In genomic region chr3:115252679-115253078, GRCh38 we compare ENCODE assay signal across 33 cellular contexts.
"Had no signal": no experiment of that assay in that cellular context is flagged by ENCODE, and none has a peak within 500 bp of the region (broad histone marks: within the 10 kb centered on the region; RNA-seq: fewer than 3 reads in every experiment).

No MANE protein-coding gene starts in this region.

- H3K36me3 Mint-ChIP-seq: natural killer cell, type B pancreatic cell had no signal

- H3K27ac Mint-ChIP-seq: naive thymus-derived CD4-positive, alpha-beta T cell; natural killer cell; nephron; neural progenitor cell; progenitor cell of endocrine pancreas; stimulated activated memory B cell treated with anti-CD40 and anti-IgM and Interleukin-4, amounts not matched to agents 10 μg/mL and 1 μg/mL and 100 μg/mL, for 72 hours; stimulated activated naive CD8-positive, alpha-beta T cell treated with anti-CD3 and anti-CD28 coated beads, Interleukin-15, amount 100 ng/mL, for 72 hours; type B pancreatic cell had no signal

- H3K27me3 Mint-ChIP-seq: progenitor cell of endocrine pancreas; stimulated activated naive CD8-positive, alpha-beta T cell treated with anti-CD3 and anti-CD28 coated beads, Interleukin-15, amount 100 ng/mL, for 72 hours; type B pancreatic cell had no signal

- H3K9ac ChIP-seq: neural progenitor cell, parathyroid adenoma had no signal

- H3K9me3 ChIP-seq: ovary, psoas muscle, suprapubic skin, testis, transverse colon, upper lobe of right lung, uterus had no signal

- H3K4me3 Mint-ChIP-seq: naive thymus-derived CD4-positive, alpha-beta T cell; natural killer cell; nephron; neural progenitor cell; stimulated activated memory B cell treated with anti-CD40 and anti-IgM and Interleukin-4, amounts not matched to agents 10 μg/mL and 1 μg/mL and 100 μg/mL, for 72 hours; stimulated activated naive CD8-positive, alpha-beta T cell treated with anti-CD3 and anti-CD28 coated beads, Interleukin-15, amount 100 ng/mL, for 72 hours; type B pancreatic cell had no signal

- H3K4me1 Mint-ChIP-seq: natural killer cell; nephron; stimulated activated memory B cell treated with anti-CD40 and anti-IgM and Interleukin-4, amounts not matched to agents 10 μg/mL and 1 μg/mL and 100 μg/mL, for 72 hours; stimulated activated naive CD8-positive, alpha-beta T cell treated with anti-CD3 and anti-CD28 coated beads, Interleukin-15, amount 100 ng/mL, for 72 hours had no signal

- H3K79me2 ChIP-seq: parathyroid adenoma had no signal

- ATAC-seq: naive thymus-derived CD4-positive, alpha-beta T cell; natural killer cell; psoas muscle; right cardiac atrium; sciatic nerve; stimulated activated memory B cell treated with anti-CD40 and anti-IgM and Interleukin-4, amounts not matched to agents 10 μg/mL and 1 μg/mL and 100 μg/mL, for 72 hours; stimulated activated naive CD8-positive, alpha-beta T cell treated with anti-CD3 and anti-CD28 coated beads, Interleukin-15, amount 100 ng/mL, for 72 hours; stimulated activated naive CD8-positive, alpha-beta T cell treated with anti-CD3 and anti-CD28 coated beads, Interleukin-15, Interleukin-2, amounts not matched to agents 100 U/mL and 50 U/mL, for 24 hours; upper lobe of right lung had no signal

- DNase-seq: naive thymus-derived CD4-positive, alpha-beta T cell; natural killer cell; nucleus accumbens; ovary; posterior cingulate gyrus; psoas muscle; right cardiac atrium; spleen; stimulated activated CD4-positive, alpha-beta T cell treated with anti-CD3 and anti-CD28 coated beads, Interleukin-12 subunit alpha, Interleukin-12 subunit beta, amount 100 ng/mL, for 4 hours; stimulated activated CD4-positive, alpha-beta T cell treated with anti-CD3 and anti-CD28 coated beads, Interleukin-1b, Interleukin-23, amount 100 ng/mL, for 48 hours; stimulated activated CD4-positive, alpha-beta T cell treated with anti-CD3 and anti-CD28 coated beads, Interleukin-4, amount 100 ng/mL, for 1 hour; stimulated activated CD4-positive, alpha-beta T cell treated with anti-CD3 and anti-CD28 coated beads, Interleukin-4, amount 100 ng/mL, for 4 hours; stimulated activated CD8-positive, alpha-beta memory T cell treated with anti-CD3 and anti-CD28 coated beads, Interleukin-4, amount 100 ng/mL, for 48 hours; stimulated activated naive CD4-positive, alpha-beta T cell; stimulated activated naive CD8-positive, alpha-beta T cell treated with anti-CD3 and anti-CD28 coated beads, Interleukin-15, amount 100 ng/mL, for 72 hours; stimulated activated naive CD8-positive, alpha-beta T cell treated with anti-CD3 and anti-CD28 coated beads, Interleukin-15, Interleukin-2, amounts not matched to agents 100 U/mL and 50 U/mL, for 24 hours; substantia nigra; testis; tibial artery; transverse colon; upper lobe of right lung; uterus had no signal

- H2AFZ ChIP-seq: neural progenitor cell, parathyroid adenoma had no signal

- H3K27me3 ChIP-seq: neural progenitor cell, neutrophil, ovary, spleen, suprapubic skin, testis, tibial artery, transverse colon, upper lobe of right lung, uterus had no signal

- H3K36me3 ChIP-seq: neural progenitor cell, neutrophil, ovary, spleen, suprapubic skin, tibial artery, transverse colon, upper lobe of right lung, uterus had no signal

- H3K4me1 ChIP-seq: neural progenitor cell, parathyroid adenoma, psoas muscle, suprapubic skin, testis, transverse colon, upper lobe of right lung, uterus had no signal

- H3K4me3 ChIP-seq: neural progenitor cell, ovary, psoas muscle, skin epidermis, smooth muscle cell, spleen, suprapubic skin, testis, tibial artery, transverse colon, upper lobe of right lung, uterus had no signal

- H3K27ac ChIP-seq: neural progenitor cell, neutrophil, ovary, parathyroid adenoma, psoas muscle, skin epidermis, spleen, suprapubic skin, testis, tibial artery, transverse colon, upper lobe of right lung, uterus had no signal

- H3K4me2 ChIP-seq: neural progenitor cell, smooth muscle cell had no signal
